In the genomic region with DNA sequence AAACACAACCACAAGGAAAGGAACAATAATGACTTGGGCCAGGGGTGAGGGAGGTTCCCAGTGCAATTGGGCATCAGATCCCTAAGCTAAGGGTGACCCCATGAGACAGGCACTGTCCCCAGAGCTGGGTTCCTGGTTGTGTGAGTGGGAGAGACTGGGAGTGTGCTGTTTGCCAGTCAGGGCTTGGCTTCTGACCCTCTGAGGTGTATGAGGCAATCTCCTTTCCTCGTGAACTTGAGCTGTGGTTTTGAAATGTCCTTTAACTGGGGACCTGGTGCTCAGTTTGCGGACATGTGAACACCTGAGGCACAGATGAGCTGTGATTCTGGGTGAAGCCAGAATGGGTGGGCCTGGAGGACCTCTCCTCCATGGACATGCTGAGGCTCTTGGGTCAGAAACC, we compare ENCODE assay signal across 1 cellular context.
TF ChIP-seq lines count a peak whose summit lies in the region.

No MANE protein-coding gene starts in this region.

TF ChIP-seq in WTC11, 78 proteins besides CTCF, POLR2A, EP300 and RAD21 (continued from another document):
- TF ChIP-seq, protein P1, sequence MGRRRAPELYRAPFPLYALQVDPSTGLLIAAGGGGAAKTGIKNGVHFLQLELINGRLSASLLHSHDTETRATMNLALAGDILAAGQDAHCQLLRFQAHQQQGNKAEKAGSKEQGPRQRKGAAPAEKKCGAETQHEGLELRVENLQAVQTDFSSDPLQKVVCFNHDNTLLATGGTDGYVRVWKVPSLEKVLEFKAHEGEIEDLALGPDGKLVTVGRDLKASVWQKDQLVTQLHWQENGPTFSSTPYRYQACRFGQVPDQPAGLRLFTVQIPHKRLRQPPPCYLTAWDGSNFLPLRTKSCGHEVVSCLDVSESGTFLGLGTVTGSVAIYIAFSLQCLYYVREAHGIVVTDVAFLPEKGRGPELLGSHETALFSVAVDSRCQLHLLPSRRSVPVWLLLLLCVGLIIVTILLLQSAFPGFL (CRISPR knock-in tag; IDR thresholded peaks at IDR 0.05; ENCODE audit: borderline replicate concordance): no peak
- TF ChIP-seq, protein P2, sequence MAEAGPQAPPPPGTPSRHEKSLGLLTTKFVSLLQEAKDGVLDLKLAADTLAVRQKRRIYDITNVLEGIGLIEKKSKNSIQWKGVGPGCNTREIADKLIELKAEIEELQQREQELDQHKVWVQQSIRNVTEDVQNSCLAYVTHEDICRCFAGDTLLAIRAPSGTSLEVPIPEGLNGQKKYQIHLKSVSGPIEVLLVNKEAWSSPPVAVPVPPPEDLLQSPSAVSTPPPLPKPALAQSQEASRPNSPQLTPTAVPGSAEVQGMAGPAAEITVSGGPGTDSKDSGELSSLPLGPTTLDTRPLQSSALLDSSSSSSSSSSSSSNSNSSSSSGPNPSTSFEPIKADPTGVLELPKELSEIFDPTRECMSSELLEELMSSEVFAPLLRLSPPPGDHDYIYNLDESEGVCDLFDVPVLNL (CRISPR knock-in tag; IDR thresholded peaks at IDR 0.05; ENCODE audit: borderline replicate concordance, low read depth): no peak
